Comparison of ENCODE assay signal across 2 cellular contexts in genomic region chr5:140565780-140566095, GRCh38.
TF ChIP-seq lines count a peak whose summit lies in the region.

No MANE protein-coding gene starts in this region.

TF ChIP-seq in liver, 16 proteins besides CTCF, POLR2A, EP300 and RAD21:
- no peak for TF ChIP-seq RXRA (IDR thresholded peaks at IDR 0.05)
- no peak for TF ChIP-seq FOXA2 (IDR thresholded peaks at IDR 0.05)
- no peak for TF ChIP-seq SP1 (IDR thresholded peaks at IDR 0.05)
- TF ChIP-seq GABPA (IDR thresholded peaks at IDR 0.05 in 1 of 2, conservative IDR thresholded peaks at IDR 0.05 in 1 of 2), result no peak

TF ChIP-seq in HepG2, 621 proteins besides CTCF, POLR2A, EP300 and RAD21:
- TF ChIP-seq LBX2 (CRISPR knock-in tag; IDR thresholded peaks at IDR 0.05; ENCODE audit: borderline replicate concordance), result no peak
- no peak for TF ChIP-seq TFDP2 (CRISPR knock-in tag; IDR thresholded peaks at IDR 0.05)
- TF ChIP-seq ZZZ3 (CRISPR knock-in tag; IDR thresholded peaks at IDR 0.05; ENCODE audit: borderline replicate concordance), result no peak
- no peak for TF ChIP-seq ZNF564 (CRISPR knock-in tag; IDR thresholded peaks at IDR 0.05)
- no peak for TF ChIP-seq ZNF749 (CRISPR knock-in tag; IDR thresholded peaks at IDR 0.05; ENCODE audit: borderline replicate concordance)
- TF ChIP-seq JUN (CRISPR knock-in tag; IDR thresholded peaks at IDR 0.05), result no peak
- no peak for TF ChIP-seq SMAD1 (CRISPR knock-in tag; IDR thresholded peaks at IDR 0.05; ENCODE audit: borderline replicate concordance, low read depth)
- no peak for TF ChIP-seq KLF13 (CRISPR knock-in tag; IDR thresholded peaks at IDR 0.05)
- TF ChIP-seq ZNF577 (CRISPR knock-in tag; IDR thresholded peaks at IDR 0.05; ENCODE audit: borderline replicate concordance, low read depth), result no peak
- no peak for TF ChIP-seq MBD4 (IDR thresholded peaks at IDR 0.05; ENCODE audit: borderline replicate concordance, low read length)
- no peak for TF ChIP-seq ZNF510 (CRISPR knock-in tag; IDR thresholded peaks at IDR 0.05; ENCODE audit: low read depth)
- TF ChIP-seq ZSCAN25 (CRISPR knock-in tag; IDR thresholded peaks at IDR 0.05), result no peak
- no peak for TF ChIP-seq ARID5B (CRISPR knock-in tag; IDR thresholded peaks at IDR 0.05)
- TF ChIP-seq MTA3 (CRISPR knock-in tag; IDR thresholded peaks at IDR 0.05), result no peak
- TF ChIP-seq TSC22D2 (CRISPR knock-in tag; IDR thresholded peaks at IDR 0.05; ENCODE audit: borderline replicate concordance), result no peak
- TF ChIP-seq NR0B2 (CRISPR knock-in tag; IDR thresholded peaks at IDR 0.05), result no peak
